In the genomic region with DNA sequence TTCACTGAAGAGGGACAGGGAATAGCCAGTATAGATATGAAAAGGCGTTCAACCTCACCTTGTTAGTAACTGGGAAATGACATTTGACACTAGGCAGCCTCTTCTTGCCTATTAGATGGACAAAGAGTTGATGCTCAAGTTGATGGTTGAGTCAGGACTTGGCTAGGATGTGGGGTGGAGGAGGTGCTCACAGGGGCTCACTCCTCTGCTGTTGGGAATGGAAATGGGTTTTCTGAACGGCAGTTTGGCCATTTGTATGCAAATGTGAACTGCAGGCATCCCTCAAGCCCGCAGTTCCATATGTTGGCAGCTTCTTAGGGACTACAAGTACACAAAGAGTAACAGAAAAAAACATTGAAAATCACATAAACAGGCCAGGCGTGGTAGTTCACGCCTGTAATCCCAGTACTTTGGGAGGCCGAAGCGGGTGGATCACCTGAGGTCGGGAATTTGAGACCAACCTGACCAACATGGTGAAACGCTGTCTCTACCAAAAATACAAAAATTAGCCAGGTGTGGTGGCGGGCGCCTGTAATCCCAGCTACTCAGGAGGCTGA, we compare ENCODE assay signal across 1 cellular context.
TF ChIP-seq lines count a peak whose summit lies in the region.

No MANE protein-coding gene starts in this region.

TF ChIP-seq in GM23338, 12 proteins besides CTCF, POLR2A, EP300 and RAD21 (continued from another document):
- TF ChIP-seq, protein P1, sequence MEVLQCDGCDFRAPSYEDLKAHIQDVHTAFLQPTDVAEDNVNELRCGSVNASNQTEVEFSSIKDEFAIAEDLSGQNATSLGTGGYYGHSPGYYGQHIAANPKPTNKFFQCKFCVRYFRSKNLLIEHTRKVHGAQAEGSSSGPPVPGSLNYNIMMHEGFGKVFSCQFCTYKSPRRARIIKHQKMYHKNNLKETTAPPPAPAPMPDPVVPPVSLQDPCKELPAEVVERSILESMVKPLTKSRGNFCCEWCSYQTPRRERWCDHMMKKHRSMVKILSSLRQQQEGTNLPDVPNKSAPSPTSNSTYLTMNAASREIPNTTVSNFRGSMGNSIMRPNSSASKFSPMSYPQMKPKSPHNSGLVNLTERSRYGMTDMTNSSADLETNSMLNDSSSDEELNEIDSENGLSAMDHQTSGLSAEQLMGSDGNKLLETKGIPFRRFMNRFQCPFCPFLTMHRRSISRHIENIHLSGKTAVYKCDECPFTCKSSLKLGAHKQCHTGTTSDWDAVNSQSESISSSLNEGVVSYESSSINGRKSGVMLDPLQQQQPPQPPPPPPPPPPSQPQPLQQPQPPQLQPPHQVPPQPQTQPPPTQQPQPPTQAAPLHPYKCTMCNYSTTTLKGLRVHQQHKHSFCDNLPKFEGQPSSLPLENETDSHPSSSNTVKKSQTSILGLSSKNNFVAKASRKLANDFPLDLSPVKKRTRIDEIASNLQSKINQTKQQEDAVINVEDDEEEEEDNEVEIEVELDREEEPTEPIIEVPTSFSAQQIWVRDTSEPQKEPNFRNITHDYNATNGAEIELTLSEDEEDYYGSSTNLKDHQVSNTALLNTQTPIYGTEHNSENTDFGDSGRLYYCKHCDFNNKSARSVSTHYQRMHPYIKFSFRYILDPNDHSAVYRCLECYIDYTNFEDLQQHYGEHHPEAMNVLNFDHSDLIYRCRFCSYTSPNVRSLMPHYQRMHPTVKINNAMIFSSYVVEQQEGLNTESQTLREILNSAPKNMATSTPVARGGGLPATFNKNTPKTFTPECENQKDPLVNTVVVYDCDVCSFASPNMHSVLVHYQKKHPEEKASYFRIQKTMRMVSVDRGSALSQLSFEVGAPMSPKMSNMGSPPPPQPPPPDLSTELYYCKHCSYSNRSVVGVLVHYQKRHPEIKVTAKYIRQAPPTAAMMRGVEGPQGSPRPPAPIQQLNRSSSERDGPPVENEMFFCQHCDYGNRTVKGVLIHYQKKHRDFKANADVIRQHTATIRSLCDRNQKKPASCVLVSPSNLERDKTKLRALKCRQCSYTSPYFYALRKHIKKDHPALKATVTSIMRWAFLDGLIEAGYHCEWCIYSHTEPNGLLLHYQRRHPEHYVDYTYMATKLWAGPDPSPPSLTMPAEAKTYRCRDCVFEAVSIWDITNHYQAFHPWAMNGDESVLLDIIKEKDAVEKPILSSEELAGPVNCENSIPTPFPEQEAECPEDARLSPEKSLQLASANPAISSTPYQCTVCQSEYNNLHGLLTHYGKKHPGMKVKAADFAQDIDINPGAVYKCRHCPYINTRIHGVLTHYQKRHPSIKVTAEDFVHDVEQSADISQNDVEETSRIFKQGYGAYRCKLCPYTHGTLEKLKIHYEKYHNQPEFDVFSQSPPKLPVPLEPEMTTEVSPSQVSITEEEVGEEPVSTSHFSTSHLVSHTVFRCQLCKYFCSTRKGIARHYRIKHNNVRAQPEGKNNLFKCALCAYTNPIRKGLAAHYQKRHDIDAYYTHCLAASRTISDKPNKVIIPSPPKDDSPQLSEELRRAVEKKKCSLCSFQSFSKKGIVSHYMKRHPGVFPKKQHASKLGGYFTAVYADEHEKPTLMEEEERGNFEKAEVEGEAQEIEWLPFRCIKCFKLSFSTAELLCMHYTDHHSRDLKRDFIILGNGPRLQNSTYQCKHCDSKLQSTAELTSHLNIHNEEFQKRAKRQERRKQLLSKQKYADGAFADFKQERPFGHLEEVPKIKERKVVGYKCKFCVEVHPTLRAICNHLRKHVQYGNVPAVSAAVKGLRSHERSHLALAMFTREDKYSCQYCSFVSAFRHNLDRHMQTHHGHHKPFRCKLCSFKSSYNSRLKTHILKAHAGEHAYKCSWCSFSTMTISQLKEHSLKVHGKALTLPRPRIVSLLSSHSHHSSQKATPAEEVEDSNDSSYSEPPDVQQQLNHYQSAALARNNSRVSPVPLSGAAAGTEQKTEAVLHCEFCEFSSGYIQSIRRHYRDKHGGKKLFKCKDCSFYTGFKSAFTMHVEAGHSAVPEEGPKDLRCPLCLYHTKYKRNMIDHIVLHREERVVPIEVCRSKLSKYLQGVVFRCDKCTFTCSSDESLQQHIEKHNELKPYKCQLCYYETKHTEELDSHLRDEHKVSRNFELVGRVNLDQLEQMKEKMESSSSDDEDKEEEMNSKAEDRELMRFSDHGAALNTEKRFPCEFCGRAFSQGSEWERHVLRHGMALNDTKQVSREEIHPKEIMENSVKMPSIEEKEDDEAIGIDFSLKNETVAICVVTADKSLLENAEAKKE (CRISPR knock-in tag; IDR thresholded peaks at IDR 0.05), result no peak
